Comparison of ENCODE assay signal across 17 cellular contexts in genomic region chr17:82014971-82015310, GRCh38. TPM values are rescaled to one million over a fixed set of nuclear protein-coding genes. Genes with fewer than 3 reads are reported as not detected.
DNase-seq lines count a peak whose midpoint lies in the region; ATAC-seq, FAIRE-seq and TF ChIP-seq lines count a peak whose summit lies in the region.
"Had no signal": no experiment of that assay in that cellular context is flagged by ENCODE, and none has a peak within 500 bp of the region (broad histone marks: within the 10 kb centered on the region; RNA-seq: fewer than 3 reads in every experiment).

No MANE protein-coding gene starts in this region.

- peak; percentile 36 for FAIRE-seq in bronchial epithelial cell (lab: Jason Lieb, UNC)

- TF ChIP-seq EP300 in upper lobe of left lung (IDR thresholded peaks at IDR 0.05): no peak

- TF ChIP-seq CTCF in bronchial epithelial cell (IDR thresholded peaks at IDR 0.05; ENCODE audit: insufficient read depth, low read length, severe bottlenecking) (no peak), upper lobe of left lung (IDR thresholded peaks at IDR 0.05) (no peak)

- TF ChIP-seq POLR2A in upper lobe of left lung (IDR thresholded peaks at IDR 0.05): no peak

- H3K9ac ChIP-seq in BLaER1 (peak overlapping the region; percentile 56), NT2/D1 (ENCODE audit: insufficient read length, low read depth) (peak overlapping the region; percentile 33)

- DNase-seq in NT2/D1 (ENCODE audit: low read depth, low spot score) (no peak), bronchial epithelial cell (ENCODE audit: low read depth) (no peak), upper lobe of left lung (peak in 1 of 2 donors; percentile 78), SW 1271 (lab: John Stamatoyannopoulos, UW) (no peak)
- DNase-seq: ACHN; BE2C; CD4-positive, alpha-beta memory T cell; DMS153; DMS79; GDM1; H7; KG1 had no signal

- H3K4me3 ChIP-seq in BLaER1 (no peak overlapping the region), NT2/D1 (ENCODE audit: insufficient read length, low read depth) (no peak overlapping the region), bronchial epithelial cell (ENCODE audit: low read depth, low read length) (no peak overlapping the region), upper lobe of left lung (no peak overlapping the region)
- H3K4me3 ChIP-seq: GM23338 had no signal

- ATAC-seq in upper lobe of left lung (ENCODE audit: low FRiP score in 2 of 2): no peak
- no peak for ATAC-seq in HG03439 (IDR thresholded peaks at IDR 0.05; ENCODE audit: unreplicated experiment)
- ATAC-seq in HG02973 (IDR thresholded peaks at IDR 0.05; ENCODE audit: unreplicated experiment): no peak
- ATAC-seq: GM23338 had no signal

- H3K27ac ChIP-seq in BLaER1: peak overlapping the region; percentile 49; the same call in 1 of the 2 replicates
- peak overlapping the region; percentile 21 to 91 (median 79) for H3K27ac ChIP-seq in upper lobe of left lung

- H3K36me3 ChIP-seq in BLaER1: peaks cover 24% of the 10 kb centered on the region
- peaks cover 57% of the 10 kb centered on the region for H3K36me3 ChIP-seq in NT2/D1 (ENCODE audit: insufficient read depth, insufficient read length, low read length)
- H3K36me3 ChIP-seq in bronchial epithelial cell (ENCODE audit: control insufficient read depth, insufficient read depth, low read length): peaks cover 2% of the 10 kb centered on the region
- H3K36me3 ChIP-seq in upper lobe of left lung: peaks cover 0 to 31% (median 7%) of the 10 kb centered on the region in 4 donors

- H3K27me3 ChIP-seq in BLaER1 (peaks cover 38% of the 10 kb centered on the region), NT2/D1 (ENCODE audit: insufficient read depth, insufficient read length) (no peaks in the 10 kb centered on the region), bronchial epithelial cell (ENCODE audit: control insufficient read depth, insufficient read depth, low read length) (no peaks in the 10 kb centered on the region), upper lobe of left lung (no peaks in the 10 kb centered on the region)
- H3K27me3 ChIP-seq: BE2C had no signal

- H4K20me1 ChIP-seq in BLaER1: peaks cover 48% of the 10 kb centered on the region

- H3K4me1 ChIP-seq in BLaER1 (peaks cover 53% of the 10 kb centered on the region), NT2/D1 (ENCODE audit: insufficient read depth, insufficient read length) (peaks cover 33% of the 10 kb centered on the region), upper lobe of left lung (peaks cover 0 to 57% (median 28%) of the 10 kb centered on the region in 4 donors)

- H3K4me2 ChIP-seq in BLaER1: peak overlapping the region; percentile 85
- H3K4me2 ChIP-seq: GM23338 had no signal

- H3K9me3 ChIP-seq in BLaER1 (no peaks in the 10 kb centered on the region), NT2/D1 (ENCODE audit: insufficient read depth, low read length) (no peaks in the 10 kb centered on the region), upper lobe of left lung (no peaks in the 10 kb centered on the region)
- H3K9me3 ChIP-seq: BE2C had no signal

- WGBS in upper lobe of left lung, 2 donors: 81 to 91% methylated on average over 9 to 12 of the region's 13 CpGs

RNA-seq across cellular contexts. Expression of gene CENPX, which starts 7.7 kb away (rescaled TPM):
- total RNA-seq in bronchial epithelial cell: 33.8 and 38.7 TPM in 2 replicates
- 10 to 100 TPM; 24.1 to 60.5 (median 47.8) TPM for total RNA-seq in upper lobe of left lung

RNA-seq across cellular contexts. Expression of gene LRRC45, which starts 8.2 kb away (rescaled TPM):
- total RNA-seq in bronchial epithelial cell: 6.1 and 8.4 TPM in 2 replicates
- total RNA-seq in upper lobe of left lung: 10 to 100 TPM; 14.0 to 57.6 (median 20.4) TPM

RNA-seq across cellular contexts. Expression of gene RAC3, which starts 16.5 kb away (rescaled TPM):
- total RNA-seq in bronchial epithelial cell: 18.7 and 25.2 TPM in 2 replicates
- 10 to 100 TPM in 2 of 6 donors, 1 to 10 TPM in 4; 3.0 to 12.6 (median 7.1) TPM for total RNA-seq in upper lobe of left lung
- total RNA-seq: A172 had no signal

RNA-seq across cellular contexts. Expression of gene DCXR, which starts 22.6 kb away (rescaled TPM):
- total RNA-seq in bronchial epithelial cell (83.3 and 87.9 TPM in 2 replicates), upper lobe of left lung (100 to 1,000 TPM; 122 to 358 (median 211) TPM)

RNA-seq across cellular contexts. Expression of gene RFNG, which starts 36.7 kb away (rescaled TPM):
- total RNA-seq in bronchial epithelial cell (26.3 and 38.7 TPM in 2 replicates), upper lobe of left lung (100 to 1,000 TPM in 1 of 6 donors, 10 to 100 TPM in 5; 25.0 to 101 (median 37.5) TPM)
